1 cellular context compared by ENCODE assay signal in genomic region chr19:7679017-7679720, GRCh38.
TF ChIP-seq lines count a peak whose summit lies in the region.

No MANE protein-coding gene starts in this region.

TF ChIP-seq in GM12878, 131 proteins besides CTCF, POLR2A, EP300 and RAD21 (continues in another document):
- TF ChIP-seq BHLHE40 (IDR thresholded peaks at IDR 0.05; ENCODE audit: borderline replicate concordance in 1 of 2, low read depth in 2 of 2, low read length in 1 of 2) (peak; percentile 74 to 90; a peak in 3 of 4 replicates), POU2F2 (IDR thresholded peaks at IDR 0.05; ENCODE audit: borderline replicate concordance, low read depth, low read length) (peak; percentile 74; the same call in 2 of the 3 replicates), STAT1 (conservative IDR thresholded peaks at IDR 0.05) (no peak), NKRF (conservative IDR thresholded peaks at IDR 0.05) (no peak), MYC (IDR thresholded peaks at IDR 0.05; ENCODE audit: insufficient read depth, insufficient read length, insufficient replicate concordance, low read length, severe bottlenecking) (no peak), KLF5 (IDR thresholded peaks at IDR 0.05; ENCODE audit: partially characterized antibody) (no peak), MAX (IDR thresholded peaks at IDR 0.05; ENCODE audit: low read depth, low read length) (peak; percentile 49; the same call in 1 of the 2 replicates), NFYA (IDR thresholded peaks at IDR 0.05; ENCODE audit: borderline replicate concordance, low read depth, low read length) (no peak), ZBTB33 (IDR thresholded peaks at IDR 0.05) (peak; percentile 57; the same call in 1 of the 2 replicates), ZSCAN29 (IDR thresholded peaks at IDR 0.05) (no peak), NR2C2 (IDR thresholded peaks at IDR 0.05; ENCODE audit: borderline replicate concordance, control insufficient read depth, insufficient read length, low read depth) (no peak), USF2 (IDR thresholded peaks at IDR 0.05; ENCODE audit: borderline replicate concordance, low read depth, low read length) (peak; percentile 68), BMI1 (IDR thresholded peaks at IDR 0.05; ENCODE audit: borderline replicate concordance) (no peak), IKZF2 (IDR thresholded peaks at IDR 0.05) (0 out of 4 replicates have a peak, but pooled peaks of 1 of the 2 experiments have one; percentile 19), IKZF1 (conservative IDR thresholded peaks at IDR 0.05) (no peak; the same call in 1 of the 2 replicates), KAT2A (conservative IDR thresholded peaks at IDR 0.05; ENCODE audit: control insufficient read depth, low read depth, low read length) (no peak), SREBF1 (IDR thresholded peaks at IDR 0.05; ENCODE audit: low read length) (no peak), TCF3 (IDR thresholded peaks at IDR 0.05; ENCODE audit: borderline replicate concordance, insufficient read depth, low read depth, low read length) (peak; percentile 57; the same call in 1 of the 2 replicates), ZNF24 (IDR thresholded peaks at IDR 0.05) (no peak), PBX3 (IDR thresholded peaks at IDR 0.05; ENCODE audit: insufficient replicate concordance, low read depth, low read length) (peak; percentile 67), NBN (IDR thresholded peaks at IDR 0.05) (0 out of 2 replicates have a peak, but pooled peaks have one; percentile 37), SP1 (IDR thresholded peaks at IDR 0.05; ENCODE audit: low read depth, low read length) (no peak), REST (IDR thresholded peaks at IDR 0.05; ENCODE audit: low read depth, low read length) (no peak), NR2C1 (IDR thresholded peaks at IDR 0.05) (no peak), ZZZ3 (IDR thresholded peaks at IDR 0.05; ENCODE audit: control insufficient read depth, insufficient read length, low read depth) (no peak), FOS (IDR thresholded peaks at IDR 0.05; ENCODE audit: borderline replicate concordance, extremely low read depth, insufficient read length) (no peak), JUNB (IDR thresholded peaks at IDR 0.05) (no peak), ELK1 (IDR thresholded peaks at IDR 0.05; ENCODE audit: low read depth, low read length) (no peak), DPF2 (IDR thresholded peaks at IDR 0.05) (0 out of 2 replicates have a peak, but pooled peaks have one; percentile 21), USF1 (IDR thresholded peaks at IDR 0.05; ENCODE audit: borderline replicate concordance, extremely low read length, insufficient read depth, low read depth, low read length) (peak; percentile 83), TAF1 (IDR thresholded peaks at IDR 0.05; ENCODE audit: borderline replicate concordance, low read depth, low read length) (no peak), HDAC6 (IDR thresholded peaks at IDR 0.05; ENCODE audit: unreplicated experiment) (no peak), BCL3 (IDR thresholded peaks at IDR 0.05; ENCODE audit: borderline replicate concordance, insufficient read depth, low read depth, low read length, poor library complexity, severe bottlenecking) (peak; percentile 96), RAD51 (IDR thresholded peaks at IDR 0.05) (peak; percentile 91), PAX5 (IDR thresholded peaks at IDR 0.05; ENCODE audit: borderline replicate concordance, low read depth, low read length) (peak; percentile 96), MLLT1 (IDR thresholded peaks at IDR 0.05) (0 out of 2 replicates have a peak, but pooled peaks have one; percentile 24), ATF3 (IDR thresholded peaks at IDR 0.05; ENCODE audit: borderline replicate concordance, extremely low read depth, low read depth, low read length) (peak; percentile 34; the same call in 1 of the 2 replicates), ZBTB11 (CRISPR knock-in tag; IDR thresholded peaks at IDR 0.05) (no peak), SMC3 (IDR thresholded peaks at IDR 0.05; ENCODE audit: borderline replicate concordance, low read length) (peak; percentile 92), BACH1 (IDR thresholded peaks at IDR 0.05; ENCODE audit: borderline replicate concordance) (peak; percentile 55; the same call in 1 of the 2 replicates), TBL1XR1 (IDR thresholded peaks at IDR 0.05; ENCODE audit: low read depth, low read length) (no peak)
